Comparison of ENCODE assay signal across 1 cellular context in the genomic region with DNA sequence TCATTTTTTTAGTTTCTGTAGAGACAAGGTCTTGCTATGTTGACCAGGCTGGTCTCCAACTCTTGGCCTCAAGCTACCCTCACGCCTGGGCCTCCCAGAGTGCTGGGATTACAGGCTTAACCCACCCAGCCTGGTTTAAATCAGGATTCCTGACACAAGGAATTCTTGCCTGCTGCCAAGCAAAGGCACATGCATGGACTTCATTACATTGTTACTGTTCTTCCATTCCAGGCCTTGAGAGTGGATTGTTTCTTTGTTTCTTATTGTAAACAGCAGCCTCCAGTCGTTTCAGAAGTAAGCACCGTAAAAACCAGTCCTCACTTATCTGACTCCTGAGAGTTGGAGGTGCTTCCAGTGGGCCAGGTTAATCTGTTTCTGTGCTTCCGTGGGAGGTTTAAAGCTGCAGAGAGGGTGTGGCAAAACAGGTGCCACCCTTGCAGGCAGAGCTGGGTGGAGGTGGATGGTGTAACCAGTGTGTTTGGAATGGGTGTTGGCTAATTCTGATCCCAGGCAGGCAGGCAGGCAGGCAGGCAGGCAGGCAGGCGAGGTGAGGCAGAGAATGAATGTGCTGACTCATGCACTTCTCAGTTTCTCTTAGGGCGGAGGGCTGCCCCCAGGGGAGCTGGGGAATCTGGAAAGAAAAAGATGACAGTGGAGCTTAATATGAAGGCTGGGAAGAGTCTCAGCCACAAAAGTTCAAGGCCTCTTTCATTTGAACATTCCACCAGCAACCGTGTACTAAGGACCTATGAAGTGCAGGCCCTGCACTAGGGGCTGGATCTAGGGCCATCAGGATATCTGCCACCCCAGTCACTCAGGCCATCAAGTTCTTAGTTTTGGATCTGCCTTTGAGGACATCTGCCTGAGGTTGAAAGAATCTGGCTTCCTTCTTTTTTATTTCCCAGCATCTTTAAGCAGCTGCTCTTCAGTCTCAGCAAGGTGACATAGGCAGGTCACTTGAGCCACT.
TF ChIP-seq lines count a peak whose summit lies in the region.

No MANE protein-coding gene starts in this region.

TF ChIP-seq in K562, 482 proteins besides CTCF, POLR2A, EP300 and RAD21 (continued from another document and continues in another):
- TF ChIP-seq, protein P1, sequence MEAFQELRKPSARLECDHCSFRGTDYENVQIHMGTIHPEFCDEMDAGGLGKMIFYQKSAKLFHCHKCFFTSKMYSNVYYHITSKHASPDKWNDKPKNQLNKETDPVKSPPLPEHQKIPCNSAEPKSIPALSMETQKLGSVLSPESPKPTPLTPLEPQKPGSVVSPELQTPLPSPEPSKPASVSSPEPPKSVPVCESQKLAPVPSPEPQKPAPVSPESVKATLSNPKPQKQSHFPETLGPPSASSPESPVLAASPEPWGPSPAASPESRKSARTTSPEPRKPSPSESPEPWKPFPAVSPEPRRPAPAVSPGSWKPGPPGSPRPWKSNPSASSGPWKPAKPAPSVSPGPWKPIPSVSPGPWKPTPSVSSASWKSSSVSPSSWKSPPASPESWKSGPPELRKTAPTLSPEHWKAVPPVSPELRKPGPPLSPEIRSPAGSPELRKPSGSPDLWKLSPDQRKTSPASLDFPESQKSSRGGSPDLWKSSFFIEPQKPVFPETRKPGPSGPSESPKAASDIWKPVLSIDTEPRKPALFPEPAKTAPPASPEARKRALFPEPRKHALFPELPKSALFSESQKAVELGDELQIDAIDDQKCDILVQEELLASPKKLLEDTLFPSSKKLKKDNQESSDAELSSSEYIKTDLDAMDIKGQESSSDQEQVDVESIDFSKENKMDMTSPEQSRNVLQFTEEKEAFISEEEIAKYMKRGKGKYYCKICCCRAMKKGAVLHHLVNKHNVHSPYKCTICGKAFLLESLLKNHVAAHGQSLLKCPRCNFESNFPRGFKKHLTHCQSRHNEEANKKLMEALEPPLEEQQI (IDR thresholded peaks at IDR 0.05): no peak
- TF ChIP-seq KDM2B (CRISPR knock-in tag; IDR thresholded peaks at IDR 0.05) (no peak), HDAC3 (IDR thresholded peaks at IDR 0.05; ENCODE audit: borderline replicate concordance, partially characterized antibody) (no peak), ZNF436 (CRISPR knock-in tag; IDR thresholded peaks at IDR 0.05) (no peak), MAFF (IDR thresholded peaks at IDR 0.05; ENCODE audit: low read length) (peak; percentile 99), PCBP1 (IDR thresholded peaks at IDR 0.05; ENCODE audit: low read depth, low read length, poor library complexity, severe bottlenecking) (no peak), HDGF (IDR thresholded peaks at IDR 0.05) (no peak; the same call in 1 of the 2 replicates), WHSC1 (IDR thresholded peaks at IDR 0.05; ENCODE audit: low read length) (no peak), ZNF431 (CRISPR knock-in tag; IDR thresholded peaks at IDR 0.05) (0 out of 2 replicates have a peak, but pooled peaks have one; percentile 22), NCOA2 (IDR thresholded peaks at IDR 0.05; ENCODE audit: partially characterized antibody in 2 of 2) (no peak), RBFOX2 (IDR thresholded peaks at IDR 0.05; ENCODE audit: low read depth, low read length) (no peak), LEF1 (IDR thresholded peaks at IDR 0.05) (peak; percentile 50; the same call in 1 of the 2 replicates), SIN3B (IDR thresholded peaks at IDR 0.05; ENCODE audit: low read depth) (no peak), ARNT (IDR thresholded peaks at IDR 0.05) (no peak), KDM5B (IDR thresholded peaks at IDR 0.05; ENCODE audit: insufficient replicate concordance, low read depth, low read length) (no peak), ZNF165 (CRISPR knock-in tag; IDR thresholded peaks at IDR 0.05; ENCODE audit: borderline replicate concordance) (no peak), TCF7L2 (IDR thresholded peaks at IDR 0.05; ENCODE audit: low read depth, low read length) (no peak), CAMTA2 (CRISPR knock-in tag; conservative IDR thresholded peaks at IDR 0.05) (no peak), EZH2 (IDR thresholded peaks at IDR 0.05; ENCODE audit: borderline replicate concordance, low read depth, low read length) (no peak), MAZ (CRISPR knock-in tag; conservative IDR thresholded peaks at IDR 0.05 in 1 of 2, IDR thresholded peaks at IDR 0.05 in 1 of 2) (no peak), HSF4 (CRISPR knock-in tag; IDR thresholded peaks at IDR 0.05; ENCODE audit: borderline replicate concordance) (no peak), KLF13 (tag; IDR thresholded peaks at IDR 0.05; ENCODE audit: borderline replicate concordance, low read depth) (no peak), FOXA3 (CRISPR knock-in tag; conservative IDR thresholded peaks at IDR 0.05 in 1 of 2, IDR thresholded peaks at IDR 0.05 in 1 of 2) (no peak), POLR2G (IDR thresholded peaks at IDR 0.05; ENCODE audit: low read depth, low read length) (no peak), SMARCE1 (IDR thresholded peaks at IDR 0.05) (peak; percentile 76; the same call in 1 of the 2 replicates), ZNF717 (CRISPR knock-in tag; IDR thresholded peaks at IDR 0.05) (no peak), PYGO2 (tag; IDR thresholded peaks at IDR 0.05) (no peak), ZBED1 (IDR thresholded peaks at IDR 0.05) (no peak), ZNF324 (CRISPR knock-in tag; IDR thresholded peaks at IDR 0.05) (no peak), HOXB6 (CRISPR knock-in tag; IDR thresholded peaks at IDR 0.05; ENCODE audit: borderline replicate concordance) (no peak), TAL1 (IDR thresholded peaks at IDR 0.05) (no peak), ZNF282 (CRISPR knock-in tag; IDR thresholded peaks at IDR 0.05) (no peak), ADNP (tag; IDR thresholded peaks at IDR 0.05) (no peak)
- TF ChIP-seq, protein P2, sequence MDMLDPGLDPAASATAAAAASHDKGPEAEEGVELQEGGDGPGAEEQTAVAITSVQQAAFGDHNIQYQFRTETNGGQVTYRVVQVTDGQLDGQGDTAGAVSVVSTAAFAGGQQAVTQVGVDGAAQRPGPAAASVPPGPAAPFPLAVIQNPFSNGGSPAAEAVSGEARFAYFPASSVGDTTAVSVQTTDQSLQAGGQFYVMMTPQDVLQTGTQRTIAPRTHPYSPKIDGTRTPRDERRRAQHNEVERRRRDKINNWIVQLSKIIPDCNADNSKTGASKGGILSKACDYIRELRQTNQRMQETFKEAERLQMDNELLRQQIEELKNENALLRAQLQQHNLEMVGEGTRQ (CRISPR knock-in tag; IDR thresholded peaks at IDR 0.05): no peak
- TF ChIP-seq, protein P3, sequence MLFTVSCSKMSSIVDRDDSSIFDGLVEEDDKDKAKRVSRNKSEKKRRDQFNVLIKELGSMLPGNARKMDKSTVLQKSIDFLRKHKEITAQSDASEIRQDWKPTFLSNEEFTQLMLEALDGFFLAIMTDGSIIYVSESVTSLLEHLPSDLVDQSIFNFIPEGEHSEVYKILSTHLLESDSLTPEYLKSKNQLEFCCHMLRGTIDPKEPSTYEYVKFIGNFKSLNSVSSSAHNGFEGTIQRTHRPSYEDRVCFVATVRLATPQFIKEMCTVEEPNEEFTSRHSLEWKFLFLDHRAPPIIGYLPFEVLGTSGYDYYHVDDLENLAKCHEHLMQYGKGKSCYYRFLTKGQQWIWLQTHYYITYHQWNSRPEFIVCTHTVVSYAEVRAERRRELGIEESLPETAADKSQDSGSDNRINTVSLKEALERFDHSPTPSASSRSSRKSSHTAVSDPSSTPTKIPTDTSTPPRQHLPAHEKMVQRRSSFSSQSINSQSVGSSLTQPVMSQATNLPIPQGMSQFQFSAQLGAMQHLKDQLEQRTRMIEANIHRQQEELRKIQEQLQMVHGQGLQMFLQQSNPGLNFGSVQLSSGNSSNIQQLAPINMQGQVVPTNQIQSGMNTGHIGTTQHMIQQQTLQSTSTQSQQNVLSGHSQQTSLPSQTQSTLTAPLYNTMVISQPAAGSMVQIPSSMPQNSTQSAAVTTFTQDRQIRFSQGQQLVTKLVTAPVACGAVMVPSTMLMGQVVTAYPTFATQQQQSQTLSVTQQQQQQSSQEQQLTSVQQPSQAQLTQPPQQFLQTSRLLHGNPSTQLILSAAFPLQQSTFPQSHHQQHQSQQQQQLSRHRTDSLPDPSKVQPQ (CRISPR knock-in tag; IDR thresholded peaks at IDR 0.05; ENCODE audit: borderline replicate concordance): no peak
- TF ChIP-seq, protein P4, sequence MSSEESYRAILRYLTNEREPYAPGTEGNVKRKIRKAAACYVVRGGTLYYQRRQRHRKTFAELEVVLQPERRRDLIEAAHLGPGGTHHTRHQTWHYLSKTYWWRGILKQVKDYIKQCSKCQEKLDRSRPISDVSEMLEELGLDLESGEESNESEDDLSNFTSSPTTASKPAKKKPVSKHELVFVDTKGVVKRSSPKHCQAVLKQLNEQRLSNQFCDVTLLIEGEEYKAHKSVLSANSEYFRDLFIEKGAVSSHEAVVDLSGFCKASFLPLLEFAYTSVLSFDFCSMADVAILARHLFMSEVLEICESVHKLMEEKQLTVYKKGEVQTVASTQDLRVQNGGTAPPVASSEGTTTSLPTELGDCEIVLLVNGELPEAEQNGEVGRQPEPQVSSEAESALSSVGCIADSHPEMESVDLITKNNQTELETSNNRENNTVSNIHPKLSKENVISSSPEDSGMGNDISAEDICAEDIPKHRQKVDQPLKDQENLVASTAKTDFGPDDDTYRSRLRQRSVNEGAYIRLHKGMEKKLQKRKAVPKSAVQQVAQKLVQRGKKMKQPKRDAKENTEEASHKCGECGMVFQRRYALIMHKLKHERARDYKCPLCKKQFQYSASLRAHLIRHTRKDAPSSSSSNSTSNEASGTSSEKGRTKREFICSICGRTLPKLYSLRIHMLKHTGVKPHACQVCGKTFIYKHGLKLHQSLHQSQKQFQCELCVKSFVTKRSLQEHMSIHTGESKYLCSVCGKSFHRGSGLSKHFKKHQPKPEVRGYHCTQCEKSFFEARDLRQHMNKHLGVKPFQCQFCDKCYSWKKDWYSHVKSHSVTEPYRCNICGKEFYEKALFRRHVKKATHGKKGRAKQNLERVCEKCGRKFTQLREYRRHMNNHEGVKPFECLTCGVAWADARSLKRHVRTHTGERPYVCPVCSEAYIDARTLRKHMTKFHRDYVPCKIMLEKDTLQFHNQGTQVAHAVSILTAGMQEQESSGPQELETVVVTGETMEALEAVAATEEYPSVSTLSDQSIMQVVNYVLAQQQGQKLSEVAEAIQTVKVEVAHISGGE (CRISPR knock-in tag; IDR thresholded peaks at IDR 0.05): no peak
- TF ChIP-seq, protein P5, sequence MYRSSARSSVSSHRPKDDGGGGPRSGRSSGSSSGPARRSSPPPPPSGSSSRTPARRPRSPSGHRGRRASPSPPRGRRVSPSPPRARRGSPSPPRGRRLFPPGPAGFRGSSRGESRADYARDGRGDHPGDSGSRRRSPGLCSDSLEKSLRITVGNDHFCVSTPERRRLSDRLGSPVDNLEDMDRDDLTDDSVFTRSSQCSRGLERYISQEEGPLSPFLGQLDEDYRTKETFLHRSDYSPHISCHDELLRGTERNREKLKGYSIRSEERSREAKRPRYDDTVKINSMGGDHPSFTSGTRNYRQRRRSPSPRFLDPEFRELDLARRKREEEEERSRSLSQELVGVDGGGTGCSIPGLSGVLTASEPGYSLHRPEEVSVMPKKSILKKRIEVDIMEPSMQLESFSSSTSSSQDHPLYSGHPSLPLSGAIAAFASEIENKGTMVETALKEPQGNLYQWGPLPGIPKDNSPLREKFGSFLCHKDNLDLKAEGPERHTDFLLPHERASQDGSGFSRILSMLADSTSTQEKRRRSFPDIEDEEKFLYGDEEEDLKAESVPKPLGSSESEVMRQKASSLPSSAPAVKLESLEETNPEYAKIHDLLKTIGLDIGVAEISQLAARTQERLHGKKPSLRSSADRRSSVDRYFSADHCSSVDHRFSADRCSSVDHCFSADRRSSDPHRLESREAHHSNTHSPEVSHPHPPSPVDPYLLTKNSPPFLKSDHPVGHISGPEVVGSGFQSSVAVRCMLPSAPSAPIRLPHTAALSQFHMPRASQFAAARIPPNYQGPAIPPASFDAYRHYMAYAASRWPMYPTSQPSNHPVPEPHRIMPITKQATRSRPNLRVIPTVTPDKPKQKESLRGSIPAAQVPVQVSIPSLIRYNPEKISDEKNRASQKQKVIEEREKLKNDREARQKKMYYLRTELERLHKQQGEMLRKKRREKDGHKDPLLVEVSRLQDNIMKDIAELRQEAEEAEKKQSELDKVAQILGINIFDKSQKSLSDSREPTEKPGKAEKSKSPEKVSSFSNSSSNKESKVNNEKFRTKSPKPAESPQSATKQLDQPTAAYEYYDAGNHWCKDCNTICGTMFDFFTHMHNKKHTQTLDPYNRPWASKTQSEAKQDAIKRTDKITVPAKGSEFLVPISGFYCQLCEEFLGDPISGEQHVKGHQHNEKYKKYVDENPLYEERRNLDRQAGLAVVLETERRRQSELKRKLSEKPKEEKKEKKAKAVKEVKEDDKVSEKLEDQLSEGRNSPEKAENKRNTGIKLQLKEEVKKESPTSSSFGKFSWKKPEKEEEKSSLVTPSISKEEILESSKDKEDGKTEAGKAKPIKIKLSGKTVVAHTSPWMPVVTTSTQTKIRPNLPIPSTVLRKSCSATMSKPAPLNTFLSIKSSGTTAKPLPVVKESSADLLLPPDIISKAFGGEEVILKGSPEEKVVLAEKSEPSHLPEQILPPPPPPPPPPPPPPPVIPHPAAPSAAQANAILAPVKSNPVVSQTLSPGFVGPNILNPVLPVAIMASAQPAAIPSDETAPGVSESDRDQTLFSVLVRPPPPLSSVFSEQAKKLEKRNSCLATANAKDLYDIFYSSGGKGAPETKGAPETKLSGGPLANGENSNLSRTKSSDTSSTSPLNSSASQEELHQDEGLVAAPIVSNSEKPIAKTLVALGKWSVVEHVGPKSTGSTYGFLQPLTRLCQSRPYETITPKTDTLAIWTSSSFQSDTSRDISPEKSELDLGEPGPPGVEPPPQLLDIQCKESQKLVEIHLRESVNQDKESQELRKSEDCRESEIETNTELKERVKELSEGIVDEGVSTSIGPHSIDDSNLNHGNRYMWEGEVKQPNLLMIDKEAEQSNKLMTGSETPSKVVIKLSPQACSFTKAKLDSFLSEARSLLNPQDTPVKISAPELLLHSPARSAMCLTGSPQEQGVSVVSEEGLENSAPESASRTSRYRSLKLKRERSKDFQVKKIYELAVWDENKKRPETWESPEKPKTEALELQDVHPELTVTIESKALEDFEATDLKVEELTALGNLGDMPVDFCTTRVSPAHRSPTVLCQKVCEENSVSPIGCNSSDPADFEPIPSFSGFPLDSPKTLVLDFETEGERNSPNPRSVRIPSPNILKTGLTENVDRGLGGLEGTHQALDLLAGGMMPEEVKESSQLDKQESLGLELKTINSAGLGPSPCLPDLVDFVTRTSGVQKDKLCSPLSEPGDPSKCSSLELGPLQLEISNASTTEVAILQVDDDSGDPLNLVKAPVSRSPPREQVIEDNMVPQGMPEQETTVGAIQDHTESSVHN (IDR thresholded peaks at IDR 0.05; ENCODE audit: borderline replicate concordance in 1 of 2, low read depth in 1 of 2): no peak
- TF ChIP-seq, protein P6, sequence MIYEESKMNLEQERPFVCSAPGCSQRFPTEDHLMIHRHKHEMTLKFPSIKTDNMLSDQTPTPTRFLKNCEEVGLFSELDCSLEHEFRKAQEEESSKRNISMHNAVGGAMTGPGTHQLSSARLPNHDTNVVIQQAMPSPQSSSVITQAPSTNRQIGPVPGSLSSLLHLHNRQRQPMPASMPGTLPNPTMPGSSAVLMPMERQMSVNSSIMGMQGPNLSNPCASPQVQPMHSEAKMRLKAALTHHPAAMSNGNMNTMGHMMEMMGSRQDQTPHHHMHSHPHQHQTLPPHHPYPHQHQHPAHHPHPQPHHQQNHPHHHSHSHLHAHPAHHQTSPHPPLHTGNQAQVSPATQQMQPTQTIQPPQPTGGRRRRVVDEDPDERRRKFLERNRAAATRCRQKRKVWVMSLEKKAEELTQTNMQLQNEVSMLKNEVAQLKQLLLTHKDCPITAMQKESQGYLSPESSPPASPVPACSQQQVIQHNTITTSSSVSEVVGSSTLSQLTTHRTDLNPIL (CRISPR knock-in tag; IDR thresholded peaks at IDR 0.05): no peak
